ENCODE assay signal across 1 cellular context in genomic region chr19:44687898-44688297, GRCh38.
TF ChIP-seq lines count a peak whose summit lies in the region.

No MANE protein-coding gene starts in this region.

TF ChIP-seq in A549, 52 proteins besides CTCF, POLR2A, EP300 and RAD21:
- no peak for TF ChIP-seq TP53 (CRISPR knock-in tag; IDR thresholded peaks at IDR 0.05)
- TF ChIP-seq FOSL2 (IDR thresholded peaks at IDR 0.05): no peak
- no peak for TF ChIP-seq FOSL2 (CRISPR knock-in tag; IDR thresholded peaks at IDR 0.05)
- no peak for TF ChIP-seq ESRRA (IDR thresholded peaks at IDR 0.05; ENCODE audit: borderline replicate concordance, low read length)
- TF ChIP-seq RARB (CRISPR knock-in tag; IDR thresholded peaks at IDR 0.05): no peak
- no peak for TF ChIP-seq HDAC2 (IDR thresholded peaks at IDR 0.05)
- TF ChIP-seq, protein P1, sequence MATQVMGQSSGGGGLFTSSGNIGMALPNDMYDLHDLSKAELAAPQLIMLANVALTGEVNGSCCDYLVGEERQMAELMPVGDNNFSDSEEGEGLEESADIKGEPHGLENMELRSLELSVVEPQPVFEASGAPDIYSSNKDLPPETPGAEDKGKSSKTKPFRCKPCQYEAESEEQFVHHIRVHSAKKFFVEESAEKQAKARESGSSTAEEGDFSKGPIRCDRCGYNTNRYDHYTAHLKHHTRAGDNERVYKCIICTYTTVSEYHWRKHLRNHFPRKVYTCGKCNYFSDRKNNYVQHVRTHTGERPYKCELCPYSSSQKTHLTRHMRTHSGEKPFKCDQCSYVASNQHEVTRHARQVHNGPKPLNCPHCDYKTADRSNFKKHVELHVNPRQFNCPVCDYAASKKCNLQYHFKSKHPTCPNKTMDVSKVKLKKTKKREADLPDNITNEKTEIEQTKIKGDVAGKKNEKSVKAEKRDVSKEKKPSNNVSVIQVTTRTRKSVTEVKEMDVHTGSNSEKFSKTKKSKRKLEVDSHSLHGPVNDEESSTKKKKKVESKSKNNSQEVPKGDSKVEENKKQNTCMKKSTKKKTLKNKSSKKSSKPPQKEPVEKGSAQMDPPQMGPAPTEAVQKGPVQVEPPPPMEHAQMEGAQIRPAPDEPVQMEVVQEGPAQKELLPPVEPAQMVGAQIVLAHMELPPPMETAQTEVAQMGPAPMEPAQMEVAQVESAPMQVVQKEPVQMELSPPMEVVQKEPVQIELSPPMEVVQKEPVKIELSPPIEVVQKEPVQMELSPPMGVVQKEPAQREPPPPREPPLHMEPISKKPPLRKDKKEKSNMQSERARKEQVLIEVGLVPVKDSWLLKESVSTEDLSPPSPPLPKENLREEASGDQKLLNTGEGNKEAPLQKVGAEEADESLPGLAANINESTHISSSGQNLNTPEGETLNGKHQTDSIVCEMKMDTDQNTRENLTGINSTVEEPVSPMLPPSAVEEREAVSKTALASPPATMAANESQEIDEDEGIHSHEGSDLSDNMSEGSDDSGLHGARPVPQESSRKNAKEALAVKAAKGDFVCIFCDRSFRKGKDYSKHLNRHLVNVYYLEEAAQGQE (IDR thresholded peaks at IDR 0.05): no peak
- no peak for TF ChIP-seq NFE2L2 (conservative IDR thresholded peaks at IDR 0.05; ENCODE audit: low read length)
- no peak for TF ChIP-seq BHLHE40 (IDR thresholded peaks at IDR 0.05; ENCODE audit: low read depth, low read length)
- TF ChIP-seq, protein P2, sequence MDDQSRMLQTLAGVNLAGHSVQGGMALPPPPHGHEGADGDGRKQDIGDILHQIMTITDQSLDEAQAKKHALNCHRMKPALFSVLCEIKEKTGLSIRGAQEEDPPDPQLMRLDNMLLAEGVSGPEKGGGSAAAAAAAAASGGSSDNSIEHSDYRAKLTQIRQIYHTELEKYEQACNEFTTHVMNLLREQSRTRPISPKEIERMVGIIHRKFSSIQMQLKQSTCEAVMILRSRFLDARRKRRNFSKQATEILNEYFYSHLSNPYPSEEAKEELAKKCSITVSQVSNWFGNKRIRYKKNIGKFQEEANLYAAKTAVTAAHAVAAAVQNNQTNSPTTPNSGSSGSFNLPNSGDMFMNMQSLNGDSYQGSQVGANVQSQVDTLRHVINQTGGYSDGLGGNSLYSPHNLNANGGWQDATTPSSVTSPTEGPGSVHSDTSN (IDR thresholded peaks at IDR 0.05): no peak
- TF ChIP-seq, protein P3, sequence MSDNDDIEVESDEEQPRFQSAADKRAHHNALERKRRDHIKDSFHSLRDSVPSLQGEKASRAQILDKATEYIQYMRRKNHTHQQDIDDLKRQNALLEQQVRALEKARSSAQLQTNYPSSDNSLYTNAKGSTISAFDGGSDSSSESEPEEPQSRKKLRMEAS (IDR thresholded peaks at IDR 0.05): no peak
- no peak for TF ChIP-seq JUN (IDR thresholded peaks at IDR 0.05)
- TF ChIP-seq HOXB13 (CRISPR knock-in tag; IDR thresholded peaks at IDR 0.05; ENCODE audit: low read depth): no peak
- no peak for TF ChIP-seq MYC (IDR thresholded peaks at IDR 0.05; ENCODE audit: borderline replicate concordance, low read length)
- no peak for TF ChIP-seq HEYL (CRISPR knock-in tag; IDR thresholded peaks at IDR 0.05)
